Comparison of ENCODE assay signal across 8 cellular contexts in genomic region chr14:74712499-74713394, GRCh38. TPM values are rescaled to one million over a fixed set of nuclear protein-coding genes. Genes with fewer than 3 reads are reported as not detected.
DNase-seq lines count a peak whose midpoint lies in the region; ATAC-seq and TF ChIP-seq lines count a peak whose summit lies in the region.

Gene AREL1, minus strand, starts transcription at chr14:74713080. Its CDS starts 27,465 bp downstream, at chr14:74685615.
Gene FCF1, plus strand, starts transcription at chr14:74713144. Its CDS starts 54 bp downstream, at chr14:74713198.

- no peaks in the 10 kb centered on the region for H3K27me3 ChIP-seq in OCI-LY3 (ENCODE audit: low read depth, low read length)

- H3K9me3 ChIP-seq in HEK293 (ENCODE audit: control insufficient read depth, insufficient read depth, low read depth, low read length) (no peaks in the 10 kb centered on the region), OCI-LY3 (ENCODE audit: insufficient read depth, low read length) (no peaks in the 10 kb centered on the region)

- peaks cover 9% of the 10 kb centered on the region; the same call in 1 of the 2 replicates for H4K20me1 ChIP-seq in OCI-LY3 (ENCODE audit: insufficient read depth, low read length)

- TF ChIP-seq CTCF in HEK293 (tag by site-specific recombination; IDR thresholded peaks at IDR 0.05) (no peak), OCI-LY3 (IDR thresholded peaks at IDR 0.05; ENCODE audit: low read depth, low read length) (no peak)

- H3K27ac ChIP-seq in HEK293 (ENCODE audit: extremely low read depth, low read depth, low read length) (peak within 1 kb of the TSS; percentile 38; the same call in 1 of the 2 replicates), OCI-LY3 (ENCODE audit: low read length) (peak within 1 kb of the TSS; percentile 15; the same call in 1 of the 2 replicates), urinary bladder (ENCODE audit: low read depth) (peak within 1 kb of the TSS; percentile 61)

- ATAC-seq in Right ventricle myocardium superior (ENCODE audit: poor library complexity), result peak; percentile 99

- peaks cover 28 to 30% of the 10 kb centered on the region in 2 experiments for H3K36me3 ChIP-seq in HEK293 (ENCODE audit: control insufficient read depth in 2 of 2, insufficient read depth in 1 of 2, low read length in 2 of 2)
- peaks cover 19% of the 10 kb centered on the region for H3K36me3 ChIP-seq in OCI-LY3 (replicated peaks; ENCODE audit: low read depth, low read length)
- peaks cover 4% of the 10 kb centered on the region for H3K36me3 ChIP-seq in urinary bladder (ENCODE audit: insufficient read depth)

- WGBS in urinary bladder, result under 1% methylated on average over 31 of the region's 31 CpGs

- CTCF ChIA-PET in HEK293 (lab: Yijun Ruan, JAX), result interaction anchor here (0.7 kb wide), 1 partner anchor 19 kb away, joined by 3 read pairs; no protein-coding TSS in a partner anchor

- peak within 1 kb of the TSS; percentile 75; the same call in 1 of the 2 replicates for H2AFZ ChIP-seq in OCI-LY3 (ENCODE audit: low read depth, low read length)

- peak within 1 kb of the TSS; percentile 70 for H3K9ac ChIP-seq in OCI-LY3 (ENCODE audit: low read length)

- H3K4me1 ChIP-seq in HEK293 (ENCODE audit: control insufficient read depth, insufficient read depth, low read length), result peaks cover 9% of the 10 kb centered on the region
- peaks cover 15% of the 10 kb centered on the region for H3K4me1 ChIP-seq in OCI-LY3 (ENCODE audit: low read length)
- peaks cover 2% of the 10 kb centered on the region for H3K4me1 ChIP-seq in urinary bladder (ENCODE audit: insufficient read depth)

- DNase-seq in GM03348 (ENCODE audit: low spot score) (peak; percentile 93), Right ventricle myocardium superior (peak; percentile 80), posterior vena cava (ENCODE audit: low spot score) (peak; percentile 89), NCI-H345 treated with DMSO at 0.1 percent for 48 hours (lab: John Stamatoyannopoulos, UW; ENCODE audit: unreplicated experiment) (no peak)
- peak; percentile 78 for DNase-seq in activated naive CD4-positive, alpha-beta T cell treated with anti-CD3 and anti-CD28 coated beads, Interleukin-2, amount 50 U/mL, for 16 hours

- intact Hi-C loops in Right ventricle myocardium superior (cut with DNase I) (no loop called here), posterior vena cava (cut with DNase I) (loop anchor here in 1 of 2 donors (10.0 kb wide), 1 partner anchor 98 kb away; the partner anchor contains the start of gene LTBP2)

- POLR2A ChIA-PET in HEK293 (lab: Yijun Ruan, JAX), result interaction anchor here (0.5 kb wide), 1 partner anchor 126 kb away, joined by 3 read pairs; no protein-coding TSS in a partner anchor

- H3K79me2 ChIP-seq in OCI-LY3 (ENCODE audit: low read length), result peaks cover 65% of the 10 kb centered on the region

- peak within 1 kb of the TSS; percentile 76 for H3K4me2 ChIP-seq in OCI-LY3 (ENCODE audit: low read length)

- H3K4me3 ChIP-seq in HEK293 (ENCODE audit: low read depth, low read length), result peak within 1 kb of the TSS; percentile 99
- H3K4me3 ChIP-seq in OCI-LY3 (ENCODE audit: low read length), result peak within 1 kb of the TSS; percentile 87
- H3K4me3 ChIP-seq in urinary bladder (ENCODE audit: low read depth, low read length), result peak within 1 kb of the TSS; percentile 70

TF ChIP-seq in HEK293, 187 proteins besides CTCF, POLR2A, EP300 and RAD21 (continues in another document):
- TF ChIP-seq ELK4 (IDR thresholded peaks at IDR 0.05; ENCODE audit: borderline replicate concordance, low read depth, low read length) (peak; percentile 57), ZNF138 (tag by site-specific recombination; IDR thresholded peaks at IDR 0.05; ENCODE audit: borderline replicate concordance) (no peak), ZNF561 (tag by site-specific recombination; IDR thresholded peaks at IDR 0.05; ENCODE audit: borderline replicate concordance) (peak; percentile 24; the same call in 1 of the 2 replicates), ZSCAN18 (tag by site-specific recombination; IDR thresholded peaks at IDR 0.05) (no peak), ZNF518A (tag by site-specific recombination; conservative IDR thresholded peaks at IDR 0.05; ENCODE audit: low read depth) (peak; percentile 99), ZNF335 (tag by site-specific recombination; conservative IDR thresholded peaks at IDR 0.05) (peak; percentile 32; the same call in 1 of the 2 replicates), KLF16 (tag by site-specific recombination; IDR thresholded peaks at IDR 0.05) (no peak), ZNF792 (tag by site-specific recombination; IDR thresholded peaks at IDR 0.05) (no peak), HOXA7 (CRISPR knock-in tag; IDR thresholded peaks at IDR 0.05; ENCODE audit: borderline replicate concordance) (no peak), ZXDB (tag by site-specific recombination; IDR thresholded peaks at IDR 0.05) (peak; percentile 67), ZNF324 (tag by site-specific recombination; IDR thresholded peaks at IDR 0.05) (peak; percentile 23; the same call in 1 of the 2 replicates), ZNF626 (tag by site-specific recombination; IDR thresholded peaks at IDR 0.05) (no peak), ZFHX2 (tag by site-specific recombination; conservative IDR thresholded peaks at IDR 0.05) (no peak), MEIS1 (CRISPR knock-in tag; IDR thresholded peaks at IDR 0.05; ENCODE audit: borderline replicate concordance) (no peak), ZNF658 (tag by site-specific recombination; IDR thresholded peaks at IDR 0.05) (no peak)

RNA-seq across cellular contexts. Expression of gene AREL1, which starts in this region (rescaled TPM):
- total RNA-seq in Right ventricle myocardium superior (22.6 TPM), posterior vena cava (10 to 100 TPM; 22.1 to 25.7 TPM), urinary bladder (20.4 TPM)
- polyA plus RNA-seq in urinary bladder, result 9.2 TPM

RNA-seq across cellular contexts. Expression of gene FCF1, which starts in this region (rescaled TPM):
- total RNA-seq in Right ventricle myocardium superior (35.8 TPM), posterior vena cava (10 to 100 TPM; 41.2 to 42.4 TPM), urinary bladder (38.0 TPM)
- 38.3 TPM for polyA plus RNA-seq in urinary bladder
